Comparison of ENCODE assay signal across 22 cellular contexts in the genomic region with DNA sequence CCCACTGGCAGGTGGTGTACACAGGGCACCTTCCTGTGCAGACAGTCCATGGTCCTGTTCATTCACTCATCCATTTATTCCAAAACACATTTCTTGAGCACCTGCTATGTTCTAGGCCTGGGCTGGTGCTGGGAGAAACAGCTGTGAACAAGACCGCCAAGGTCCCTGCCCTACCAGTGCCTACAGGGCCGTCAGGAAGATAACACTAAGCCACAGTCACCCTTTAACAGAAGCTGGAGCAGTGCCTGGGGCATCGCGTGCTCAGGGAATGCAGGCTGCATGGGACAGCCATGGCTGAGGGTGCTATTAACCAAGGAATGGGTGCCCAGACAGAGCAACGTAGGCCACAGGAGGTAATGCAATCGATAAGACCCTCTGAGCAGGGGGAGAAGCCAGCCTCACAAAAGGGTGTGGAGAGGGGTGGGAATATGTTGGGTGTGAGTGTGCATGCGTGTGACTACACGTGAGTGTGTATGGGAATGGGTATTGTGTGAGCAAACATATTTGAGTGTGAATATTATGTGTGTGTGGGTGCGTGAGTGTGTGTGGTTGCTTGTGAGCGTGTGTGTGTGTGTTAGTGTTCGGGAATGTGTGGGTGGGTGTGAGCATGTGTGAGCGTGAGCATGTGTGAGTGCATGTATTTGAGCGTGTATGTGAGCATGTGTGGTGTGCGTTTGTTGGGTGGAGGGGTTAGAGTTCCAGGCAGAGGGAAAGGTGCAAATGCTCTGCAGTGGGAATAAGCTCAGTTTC. TPM values are rescaled to one million over a fixed set of nuclear protein-coding genes. Genes with fewer than 3 reads are reported as not detected.
DNase-seq lines count a peak whose midpoint lies in the region; ATAC-seq and TF ChIP-seq lines count a peak whose summit lies in the region.
"Had no signal": no experiment of that assay in that cellular context is flagged by ENCODE, and none has a peak within 500 bp of the region (broad histone marks: within the 10 kb centered on the region; RNA-seq: fewer than 3 reads in every experiment).

No MANE protein-coding gene starts in this region.

- H3K27me3 ChIP-seq in RWPE2 (ENCODE audit: insufficient read depth, poor library complexity, severe bottlenecking), result no peaks in the 10 kb centered on the region
- no peaks in the 10 kb centered on the region for H3K27me3 ChIP-seq in gastroesophageal sphincter
- H3K27me3 ChIP-seq in naive thymus-derived CD4-positive, alpha-beta T cell (ENCODE audit: control insufficient read depth in 2 of 2, insufficient read depth in 2 of 2, low read length in 2 of 2), result no peaks in the 10 kb centered on the region
- H3K27me3 ChIP-seq in thoracic aorta (replicated peaks; ENCODE audit: insufficient read depth), result no peaks in the 10 kb centered on the region
- H3K27me3 ChIP-seq: Peyer's patch, upper lobe of left lung had no signal

- POLR2A ChIA-PET in naive thymus-derived CD4-positive, alpha-beta T cell (lab: Charles Lee), result interaction anchor here (0.5 to 1.0 kb wide), 3 partner anchors 10 to 19 kb away, joined by 3 to 4 read pairs (median 3); a partner anchor contains a TSS

- TF ChIP-seq CTCF in RWPE2 (IDR thresholded peaks at IDR 0.05; ENCODE audit: poor library complexity, severe bottlenecking), result no peak
- no peak for TF ChIP-seq CTCF in gastroesophageal sphincter (IDR thresholded peaks at IDR 0.05)
- no peak for TF ChIP-seq CTCF in thoracic aorta (IDR thresholded peaks at IDR 0.05)

- H3K9me3 Mint-ChIP-seq in naive thymus-derived CD4-positive, alpha-beta T cell, result peaks cover 0 to 7% (median 3%) of the 10 kb centered on the region in 11 donors

- intact Hi-C loops in naive thymus-derived CD4-positive, alpha-beta T cell (cut with micrococcal nuclease), result no loop called here

- H3K9me3 ChIP-seq in RWPE2 (ENCODE audit: severe bottlenecking) (no peaks in the 10 kb centered on the region), gastroesophageal sphincter (no peaks in the 10 kb centered on the region), thoracic aorta (no peaks in the 10 kb centered on the region)
- H3K9me3 ChIP-seq in naive thymus-derived CD4-positive, alpha-beta T cell (ENCODE audit: control insufficient read depth in 2 of 3, low read length in 3 of 3), result peaks cover 0 to 5% (median 0%) of the 10 kb centered on the region in 3 experiments
- H3K9me3 ChIP-seq: HAP-1, Peyer's patch, upper lobe of left lung had no signal

- CTCF ChIA-PET in naive thymus-derived CD4-positive, alpha-beta T cell (lab: Charles Lee), result no interaction called here

- WGBS in gastroesophageal sphincter (ENCODE audit: low coverage in 1 of 2), 2 donors, result 85 to 89% methylated on average over 10 to 14 of the region's 14 CpGs

- H3K4me1 ChIP-seq in RWPE2 (ENCODE audit: insufficient read depth, poor library complexity, severe bottlenecking) (no peaks in the 10 kb centered on the region), gastroesophageal sphincter (peaks cover 7 to 35% (median 7%) of the 10 kb centered on the region in 3 donors), thoracic aorta (ENCODE audit: control insufficient read depth in 1 of 2, low read depth in 2 of 2) (peaks cover 23 to 52% of the 10 kb centered on the region in 2 donors)
- no peaks in the 10 kb centered on the region for H3K4me1 ChIP-seq in naive thymus-derived CD4-positive, alpha-beta T cell (ENCODE audit: control insufficient read depth in 2 of 2, insufficient read depth in 2 of 2, low read length in 2 of 2)
- H3K4me1 ChIP-seq: HAP-1 had no signal

- DNase-seq in RWPE2 (ENCODE audit: low spot score), result no peak
- no peak for DNase-seq in naive thymus-derived CD4-positive, alpha-beta T cell
- DNase-seq in thoracic aorta (ENCODE audit: low spot score), result no peak
- DNase-seq in stimulated activated CD4-positive, alpha-beta T cell treated with anti-CD3 and anti-CD28 coated beads, Interleukin-1b, Interleukin-23, amount 100 ng/mL, for 48 hours, result no peak
- DNase-seq in activated CD4-positive, CD25-positive, alpha-beta regulatory T cell treated with anti-CD3 and anti-CD28 coated beads, Interleukin-2, amount 50 U/mL, for 72 hours, result no peak
- DNase-seq: activated gamma-delta T cell treated with Interleukin-2 at 50 U/mL for 16 hours; CD4-positive, alpha-beta memory T cell; dermis blood vessel endothelial cell; midbrain; NCI-H1436 treated with DMSO at 0.1 percent for 48 hours; NCI-H524 treated with DMSO at 0.1 percent for 48 hours; nephron progenitor cell; Peyer's patch; small intestine; stimulated activated CD4-positive, alpha-beta T cell treated with anti-CD3 and anti-CD28 coated beads, Interleukin-2, amount 100 ng/mL, for 48 hours; T-helper 17 cell; upper lobe of left lung had no signal

- ATAC-seq in RWPE2 (ENCODE audit: low read depth), result peak; percentile 15; the same call in 1 of the 3 replicates
- ATAC-seq in gastroesophageal sphincter, result no peak
- ATAC-seq in naive thymus-derived CD4-positive, alpha-beta T cell, result peak; percentile 14
- no peak for ATAC-seq in thoracic aorta (ENCODE audit: insufficient number of reproducible peaks, low FRiP score, low read depth)
- ATAC-seq in HG02852 (IDR thresholded peaks at IDR 0.05; ENCODE audit: unreplicated experiment), result no peak
- ATAC-seq: T-helper 17 cell had no signal

- peaks cover 0 to 3% (median 0%) of the 10 kb centered on the region in 7 donors for H3K4me1 Mint-ChIP-seq in naive thymus-derived CD4-positive, alpha-beta T cell
- H3K4me1 Mint-ChIP-seq: CD4-positive, alpha-beta memory T cell had no signal

- H3K36me3 ChIP-seq in RWPE2 (ENCODE audit: low read depth) (no peaks in the 10 kb centered on the region), gastroesophageal sphincter (no peaks in the 10 kb centered on the region), thoracic aorta (no peaks in the 10 kb centered on the region)
- H3K36me3 ChIP-seq in naive thymus-derived CD4-positive, alpha-beta T cell (ENCODE audit: control insufficient read depth in 2 of 3, insufficient read depth in 3 of 3, low read length in 3 of 3), result no peaks in the 10 kb centered on the region
- H3K36me3 ChIP-seq: HAP-1, Peyer's patch, upper lobe of left lung had no signal

- H3K27ac ChIP-seq in RWPE2 (ENCODE audit: poor library complexity, severe bottlenecking) (no peak overlapping the region), gastroesophageal sphincter (peak overlapping the region in 3 of 4 donors; percentile 69 to 93 (median 87)), thoracic aorta (peak overlapping the region; percentile 98 to 99)
- H3K27ac ChIP-seq in naive thymus-derived CD4-positive, alpha-beta T cell (ENCODE audit: low read depth, low read length), result no peak overlapping the region
- H3K27ac ChIP-seq: Peyer's patch had no signal

- H3K4me3 ChIP-seq in RWPE2 (ENCODE audit: severe bottlenecking) (no peak overlapping the region), gastroesophageal sphincter (no peak overlapping the region), thoracic aorta (no peak overlapping the region)
- H3K4me3 ChIP-seq in naive thymus-derived CD4-positive, alpha-beta T cell (ENCODE audit: low read length), result no peak overlapping the region
- H3K4me3 ChIP-seq: HAP-1, Peyer's patch, upper lobe of left lung had no signal

- no peak for TF ChIP-seq EP300 in gastroesophageal sphincter (IDR thresholded peaks at IDR 0.05)

- H3K36me3 Mint-ChIP-seq in naive thymus-derived CD4-positive, alpha-beta T cell, result no peaks in the 10 kb centered on the region
- H3K36me3 Mint-ChIP-seq: CD4-positive, alpha-beta memory T cell had no signal

- peaks cover 0 to 13% (median 0%) of the 10 kb centered on the region in 5 donors for H3K27me3 Mint-ChIP-seq in naive thymus-derived CD4-positive, alpha-beta T cell
- H3K27me3 Mint-ChIP-seq: stimulated activated naive CD8-positive, alpha-beta T cell treated with anti-CD3 and anti-CD28 coated beads, Interleukin-15, Interleukin-2, amounts not matched to agents 100 ng/mL and 50 ng/mL, for 24 hours had no signal

- no peak for TF ChIP-seq POLR2A in gastroesophageal sphincter (IDR thresholded peaks at IDR 0.05)

- no peak overlapping the region for H3K4me3 Mint-ChIP-seq in naive thymus-derived CD4-positive, alpha-beta T cell
- H3K4me3 Mint-ChIP-seq: nephron progenitor cell; stimulated activated naive CD8-positive, alpha-beta T cell treated with anti-CD3 and anti-CD28 coated beads, Interleukin-15, Interleukin-2, amounts not matched to agents 100 ng/mL and 50 ng/mL, for 24 hours; T-helper 17 cell had no signal

- no peak overlapping the region for H3K27ac Mint-ChIP-seq in naive thymus-derived CD4-positive, alpha-beta T cell
- H3K27ac Mint-ChIP-seq: nephron progenitor cell, progenitor cell of endocrine pancreas had no signal

RNA-seq across cellular contexts. Expression of a gene that starts 19.1 kb away (rescaled TPM):
- total RNA-seq in gastroesophageal sphincter (100 to 1,000 TPM; 488 to 965 (median 649) TPM), thoracic aorta (1,000 to 10,000 TPM in 1 of 2 donors, 100 to 1,000 TPM in 1; 813 to 3,699 TPM)
- 1,000 to 10,000 TPM in 2 of 5 experiments, 10 to 100 TPM in 2, 1 to 10 TPM in 1; 5.4 to 2,522 (median 40.7) TPM for total RNA-seq in naive thymus-derived CD4-positive, alpha-beta T cell
- polyA plus RNA-seq in naive thymus-derived CD4-positive, alpha-beta T cell, result 10 to 100 TPM; 53.5 to 81.3 TPM

Comparison
In these comparisons a context has a peak if more than half of its experiments do, and no peak if none do; other contexts are left out.
1. ATAC-seq: peak in RWPE2 (single experiment) and naive thymus-derived CD4-positive, alpha-beta T cell (single experiment); none in gastroesophageal sphincter (single experiment), thoracic aorta (single experiment) and HG02852 (single experiment).
2. H3K27ac ChIP-seq: peak in gastroesophageal sphincter (3 of 4) and thoracic aorta (2 of 2); none in RWPE2 (single experiment) and naive thymus-derived CD4-positive, alpha-beta T cell (single experiment).